ENCODE assay signal across 7 cellular contexts in genomic region chr14:75011356-75012097, GRCh38. TPM values are rescaled to one million over a fixed set of nuclear protein-coding genes. Genes with fewer than 3 reads are reported as not detected.
DNase-seq lines count a peak whose midpoint lies in the region; ATAC-seq lines count a peak whose summit lies in the region.
"Had no signal": no experiment of that assay in that cellular context is flagged by ENCODE, and none has a peak within 500 bp of the region (broad histone marks: within the 10 kb centered on the region; RNA-seq: fewer than 3 reads in every experiment).

No MANE protein-coding gene starts in this region.

- H3K4me1 ChIP-seq in adipocyte (ENCODE audit: control insufficient read depth, insufficient read depth, low read length) (peaks cover 41% of the 10 kb centered on the region), HAP-1 (no peaks in the 10 kb centered on the region)
- H3K4me1 ChIP-seq in naive thymus-derived CD4-positive, alpha-beta T cell (ENCODE audit: control insufficient read depth in 2 of 2, insufficient read depth in 2 of 2, low read length in 2 of 2) = peaks cover 0 to 3% of the 10 kb centered on the region in 2 donors

- H3K4me3 ChIP-seq in adipocyte (ENCODE audit: low read length) (peak overlapping the region; percentile 56), HAP-1 (no peak overlapping the region)
- no peak overlapping the region for H3K4me3 ChIP-seq in naive thymus-derived CD4-positive, alpha-beta T cell (ENCODE audit: low read length)

- peak overlapping the region; percentile 1 for H3K27ac ChIP-seq in naive thymus-derived CD4-positive, alpha-beta T cell (ENCODE audit: low read depth, low read length)

- in situ Hi-C loops in HAP-1 (cut with MboI; ENCODE audit: low sequenced_read_pairs) = no loop called here

- H3K4me3 Mint-ChIP-seq in naive thymus-derived CD4-positive, alpha-beta T cell = no peak overlapping the region

- intact Hi-C loops in naive thymus-derived CD4-positive, alpha-beta T cell (cut with micrococcal nuclease) = no loop called here

- no peak for ATAC-seq in naive thymus-derived CD4-positive, alpha-beta T cell
- no peak for ATAC-seq in GM18502 (IDR thresholded peaks at IDR 0.05; ENCODE audit: poor library complexity, unreplicated experiment)

- H3K36me3 ChIP-seq in adipocyte (ENCODE audit: control insufficient read depth, insufficient read depth, low read length, severe bottlenecking) = peaks cover 53% of the 10 kb centered on the region
- H3K36me3 ChIP-seq in naive thymus-derived CD4-positive, alpha-beta T cell (ENCODE audit: control insufficient read depth in 2 of 3, insufficient read depth in 3 of 3, low read length in 3 of 3) = peaks cover 17 to 64% (median 25%) of the 10 kb centered on the region in 3 experiments
- peaks cover 29% of the 10 kb centered on the region for H3K36me3 ChIP-seq in HAP-1 (replicated peaks)

- POLR2A ChIA-PET in naive thymus-derived CD4-positive, alpha-beta T cell (lab: Charles Lee) = no interaction called here

- no peaks in the 10 kb centered on the region for H3K27me3 Mint-ChIP-seq in naive thymus-derived CD4-positive, alpha-beta T cell

- no peaks in the 10 kb centered on the region for H3K9me3 Mint-ChIP-seq in naive thymus-derived CD4-positive, alpha-beta T cell

- peaks cover 13 to 47% (median 36%) of the 10 kb centered on the region in 5 donors for H3K36me3 Mint-ChIP-seq in naive thymus-derived CD4-positive, alpha-beta T cell

- H3K9me3 ChIP-seq in adipocyte (ENCODE audit: control insufficient read depth, low read length) (no peaks in the 10 kb centered on the region), HAP-1 (no peaks in the 10 kb centered on the region)
- no peaks in the 10 kb centered on the region for H3K9me3 ChIP-seq in naive thymus-derived CD4-positive, alpha-beta T cell (ENCODE audit: control insufficient read depth in 2 of 3, low read length in 3 of 3)

- H3K27me3 ChIP-seq in adipocyte (replicated peaks; ENCODE audit: control insufficient read depth, insufficient read depth, low read length) (no peaks in the 10 kb centered on the region), HAP-1 (ENCODE audit: low read depth) (no peaks in the 10 kb centered on the region)
- H3K27me3 ChIP-seq in naive thymus-derived CD4-positive, alpha-beta T cell (ENCODE audit: control insufficient read depth in 2 of 2, insufficient read depth in 2 of 2, low read length in 2 of 2) = no peaks in the 10 kb centered on the region

- peak; percentile 85 for DNase-seq in ELR (ENCODE audit: low read depth)
- DNase-seq in adipocyte (ENCODE audit: low read depth) = peak; percentile 68
- DNase-seq in naive thymus-derived CD4-positive, alpha-beta T cell = no peak
- DNase-seq in HAP-1 (ENCODE audit: low spot score in 2 of 2) = no peak
- DNase-seq in HT-29 (ENCODE audit: low spot score) = no peak
- DNase-seq: NCI-H446 had no signal

- CTCF ChIA-PET in naive thymus-derived CD4-positive, alpha-beta T cell (lab: Charles Lee) = no interaction called here

- H3K27ac Mint-ChIP-seq in naive thymus-derived CD4-positive, alpha-beta T cell = peak overlapping the region in 8 of 9 donors; percentile 2 to 77 (median 62)

- peaks cover 5 to 30% (median 10%) of the 10 kb centered on the region in 7 donors for H3K4me1 Mint-ChIP-seq in naive thymus-derived CD4-positive, alpha-beta T cell

- peak overlapping the region; percentile 70 for H3K9ac ChIP-seq in adipocyte (ENCODE audit: low read length)

RNA-seq across cellular contexts. Expression of gene EIF2B2, which starts 8.8 kb away (rescaled TPM):
- 10 to 100 TPM; 23.8 to 40.7 (median 26.1) TPM for total RNA-seq in naive thymus-derived CD4-positive, alpha-beta T cell
- 10 to 100 TPM; 18.2 to 19.8 TPM for polyA plus RNA-seq in naive thymus-derived CD4-positive, alpha-beta T cell
- 57.0 and 70.2 TPM in 2 replicates for total RNA-seq in HT-29 (2014; rRNA removed; shearing (Covaris generic))

RNA-seq across cellular contexts. Expression of gene MLH3, which starts 39.7 kb away (rescaled TPM):
- total RNA-seq in naive thymus-derived CD4-positive, alpha-beta T cell = 10 to 100 TPM; 19.9 to 26.7 (median 20.5) TPM
- polyA plus RNA-seq in naive thymus-derived CD4-positive, alpha-beta T cell = 10 to 100 TPM; 11.4 to 15.6 TPM
- total RNA-seq in HT-29 (2014; rRNA removed; shearing (Covaris generic)) = 3.5 and 6.7 TPM in 2 replicates

RNA-seq across cellular contexts. Expression of gene ACYP1, which starts 52.3 kb away (rescaled TPM):
- total RNA-seq in naive thymus-derived CD4-positive, alpha-beta T cell = 10 to 100 TPM; 11.8 to 39.5 (median 31.2) TPM
- 10 to 100 TPM; 17.5 to 17.9 TPM for polyA plus RNA-seq in naive thymus-derived CD4-positive, alpha-beta T cell
- 26.1 and 26.8 TPM in 2 replicates for total RNA-seq in HT-29 (2014; rRNA removed; shearing (Covaris generic))

RNA-seq across cellular contexts. Expression of gene PGF, which starts 56.1 kb away (rescaled TPM):
- under 1 TPM in 2 of 5 experiments, not detected in 3; 0.22 to 0.37 TPM for total RNA-seq in naive thymus-derived CD4-positive, alpha-beta T cell
- polyA plus RNA-seq in naive thymus-derived CD4-positive, alpha-beta T cell = under 1 TPM in 1 of 2 donors, not detected in 1; 0.17 TPM
- total RNA-seq in HT-29 (2014; rRNA removed; shearing (Covaris generic)) = 1.5 and 1.8 TPM in 2 replicates

RNA-seq across cellular contexts. Expression of gene ZC2HC1C, which starts 57.9 kb away (rescaled TPM):
- total RNA-seq in naive thymus-derived CD4-positive, alpha-beta T cell = 1 to 10 TPM in 1 of 5 experiments, not detected in 4; 1.7 TPM
- under 1 TPM; 0.30 to 0.41 TPM for polyA plus RNA-seq in naive thymus-derived CD4-positive, alpha-beta T cell
- 1.6 and 4.1 TPM in 2 replicates for total RNA-seq in HT-29 (2014; rRNA removed; shearing (Covaris generic))

Comparison
In these comparisons a context has a peak if more than half of its experiments do, and no peak if none do; other contexts are left out.
1. DNase-seq: peak in ELR (single experiment) and adipocyte (single experiment); none in naive thymus-derived CD4-positive, alpha-beta T cell (0 of 9), HAP-1 (0 of 2) and HT-29 (single experiment).